11 cellular contexts compared by ENCODE assay signal in the genomic region with DNA sequence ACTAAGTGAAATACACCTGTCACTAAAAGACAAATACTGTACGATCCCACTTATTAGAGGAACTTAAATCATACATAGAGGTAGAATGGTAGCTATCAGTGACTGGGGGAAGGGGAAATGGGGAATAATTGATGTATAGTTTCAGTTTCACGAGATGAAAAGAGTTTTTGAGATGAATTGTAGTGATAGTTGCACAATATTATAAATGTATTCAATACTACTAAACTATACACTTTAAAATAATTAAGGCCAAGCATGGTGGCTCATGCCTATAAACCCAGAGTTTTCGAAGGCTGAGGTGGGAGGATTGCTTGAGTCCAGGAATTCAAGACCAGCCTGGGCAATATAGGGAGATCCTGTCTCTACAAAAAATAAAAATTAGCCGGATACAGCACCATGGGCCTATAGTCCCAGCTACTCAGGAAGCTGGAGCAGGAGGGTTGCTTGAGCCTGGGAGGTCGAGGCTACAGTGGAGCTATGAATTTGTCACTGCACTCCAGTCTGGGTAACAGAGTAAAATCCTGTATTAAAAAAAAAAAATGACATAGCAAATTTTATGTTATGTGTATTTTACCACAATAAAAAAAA. TPM values are rescaled to one million over a fixed set of nuclear protein-coding genes. Genes with fewer than 3 reads are reported as not detected.
"Had no signal": no experiment of that assay in that cellular context is flagged by ENCODE, and none has a peak within 500 bp of the region (broad histone marks: within the 10 kb centered on the region; RNA-seq: fewer than 3 reads in every experiment).

No MANE protein-coding gene starts in this region.

- ATAC-seq: HCT116, HepG2 had no signal

- H3K4me3 ChIP-seq: GM23248, HAP-1 had no signal

- H3K9me3 ChIP-seq: HAP-1 had no signal

- H3K27ac Mint-ChIP-seq: HFFc6, IgD-negative memory B cell had no signal

- DNase-seq: GM23248, GOT3, H7, HFFc6, KG1 had no signal

- H3K4me3 Mint-ChIP-seq: HFFc6, IgD-negative memory B cell had no signal

- H3K27ac ChIP-seq: GM23248, HL-60 had no signal

- H3K27me3 Mint-ChIP-seq: IgD-negative memory B cell had no signal

- H3K9me3 Mint-ChIP-seq: HFFc6, IgD-negative memory B cell had no signal

- H3K4me1 ChIP-seq: HAP-1 had no signal

RNA-seq across cellular contexts. Expression of a gene that starts 40.4 kb away (rescaled TPM):
- total RNA-seq: GM23248, H4 had no signal
